Comparison of ENCODE assay signal across 8 cellular contexts in the genomic region with DNA sequence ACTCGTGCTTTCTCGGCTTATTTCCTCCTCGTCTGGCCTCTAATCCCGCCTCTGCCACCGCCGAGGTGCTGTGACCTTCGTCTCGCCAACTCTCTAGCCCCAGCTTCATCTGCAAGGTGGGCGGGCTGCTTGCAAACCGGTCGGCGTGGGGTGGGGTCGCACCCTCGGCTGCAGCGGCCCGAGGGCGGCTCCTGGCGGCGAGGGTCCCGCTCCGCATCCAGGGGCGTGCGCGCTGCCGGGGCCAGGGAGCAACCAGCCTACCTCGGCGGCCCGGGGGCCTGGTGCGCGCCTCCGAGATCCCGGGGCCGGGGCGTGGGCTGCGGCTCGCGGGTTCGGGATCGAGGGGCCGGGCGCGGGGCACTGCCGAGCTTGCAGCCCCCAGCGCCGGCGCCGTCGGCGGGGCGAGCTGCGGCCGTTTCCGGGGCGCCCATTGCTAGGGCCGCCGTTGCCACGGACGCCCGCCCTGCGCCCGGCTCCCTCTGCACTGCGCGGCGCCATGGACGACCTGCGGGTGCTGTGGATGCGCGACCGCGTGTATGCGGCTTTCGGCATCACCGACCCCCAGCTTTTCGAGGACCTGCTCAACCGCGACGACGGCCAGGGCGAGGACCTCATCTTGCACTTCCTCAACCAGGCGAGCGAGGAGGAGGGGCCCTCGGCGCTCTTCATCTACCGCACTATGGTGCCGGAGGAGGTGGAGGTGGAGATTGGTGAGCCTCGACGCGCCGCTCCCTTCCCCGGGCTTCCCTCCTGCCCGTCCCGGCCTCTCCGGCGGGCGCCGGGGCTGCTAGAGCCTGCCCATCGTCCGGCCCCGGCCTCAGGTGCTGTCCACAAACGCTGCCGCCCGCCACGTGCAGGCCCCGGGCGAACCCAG. TPM values are rescaled to one million over a fixed set of nuclear protein-coding genes. Genes with fewer than 3 reads are reported as not detected.
DNase-seq lines count a peak whose midpoint lies in the region; ATAC-seq and TF ChIP-seq lines count a peak whose summit lies in the region.

A gene with protein sequence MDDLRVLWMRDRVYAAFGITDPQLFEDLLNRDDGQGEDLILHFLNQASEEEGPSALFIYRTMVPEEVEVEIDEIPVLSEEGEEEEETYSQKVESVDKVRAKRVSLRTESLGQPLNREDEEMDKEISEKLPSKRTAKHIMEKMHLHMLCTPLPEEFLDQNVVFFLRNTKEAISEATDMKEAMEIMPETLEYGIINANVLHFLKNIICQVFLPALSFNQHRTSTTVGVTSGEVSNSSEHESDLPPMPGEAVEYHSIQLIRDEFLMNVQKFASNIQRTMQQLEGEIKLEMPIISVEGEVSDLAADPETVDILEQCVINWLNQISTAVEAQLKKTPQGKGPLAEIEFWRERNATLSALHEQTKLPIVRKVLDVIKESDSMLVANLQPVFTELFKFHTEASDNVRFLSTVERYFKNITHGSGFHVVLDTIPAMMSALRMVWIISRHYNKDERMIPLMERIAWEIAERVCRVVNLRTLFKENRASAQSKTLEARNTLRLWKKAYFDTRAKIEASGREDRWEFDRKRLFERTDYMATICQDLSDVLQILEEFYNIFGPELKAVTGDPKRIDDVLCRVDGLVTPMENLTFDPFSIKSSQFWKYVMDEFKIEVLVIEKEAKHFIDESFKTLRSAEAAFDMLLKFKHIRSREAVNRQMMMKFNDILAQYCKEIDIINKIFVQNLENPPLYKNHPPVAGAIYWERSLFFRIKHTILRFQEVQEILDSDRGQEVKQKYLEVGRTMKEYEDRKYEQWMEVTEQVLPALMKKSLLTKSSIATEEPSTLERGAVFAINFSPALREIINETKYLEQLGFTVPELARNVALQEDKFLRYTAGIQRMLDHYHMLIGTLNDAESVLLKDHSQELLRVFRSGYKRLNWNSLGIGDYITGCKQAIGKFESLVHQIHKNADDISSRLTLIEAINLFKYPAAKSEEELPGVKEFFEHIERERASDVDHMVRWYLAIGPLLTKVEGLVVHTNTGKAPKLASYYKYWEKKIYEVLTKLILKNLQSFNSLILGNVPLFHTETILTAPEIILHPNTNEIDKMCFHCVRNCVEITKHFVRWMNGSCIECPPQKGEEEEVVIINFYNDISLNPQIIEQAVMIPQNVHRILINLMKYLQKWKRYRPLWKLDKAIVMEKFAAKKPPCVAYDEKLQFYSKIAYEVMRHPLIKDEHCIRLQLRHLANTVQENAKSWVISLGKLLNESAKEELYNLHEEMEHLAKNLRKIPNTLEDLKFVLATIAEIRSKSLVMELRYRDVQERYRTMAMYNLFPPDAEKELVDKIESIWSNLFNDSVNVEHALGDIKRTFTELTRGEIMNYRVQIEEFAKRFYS (N-terminal part only) (plus strand): TSS at position 461 of the 874 bp plus-strand sequence. CDS start 36 bp downstream, at position 497.

- DNase-seq in DMS153 treated with DMSO at 0.1 percent for 48 hours (lab: John Stamatoyannopoulos, UW; ENCODE audit: unreplicated experiment) (peak; percentile 28), NCI-H128 (lab: John Stamatoyannopoulos, UW; ENCODE audit: unreplicated experiment) (peak; percentile 39), glutamatergic neuron (peak; percentile 86), prostate gland (ENCODE audit: low spot score) (no peak)
- DNase-seq in activated T-cell treated with anti-CD3 and anti-CD28 coated beads, Interleukin-2, amount 50 U/mL, for 24 hours = peak; percentile 72

- peak within 1 kb of the TSS; percentile 25 to 40 for H3K4me3 ChIP-seq in prostate gland

- peak within 1 kb of the TSS; percentile 70 for H3K27ac Mint-ChIP-seq in activated T-cell treated with anti-CD3 and anti-CD28 coated beads, Interleukin-2, amount 50 U/mL, for 24 hours
- no peak within 1 kb of the TSS for H3K27ac Mint-ChIP-seq in glutamatergic neuron (ENCODE audit: unreplicated experiment)

- peaks cover 4% of the 10 kb centered on the region for H3K27me3 Mint-ChIP-seq in activated T-cell treated with anti-CD3 and anti-CD28 coated beads, Interleukin-2, amount 50 U/mL, for 24 hours
- no peaks in the 10 kb centered on the region for H3K27me3 Mint-ChIP-seq in glutamatergic neuron (ENCODE audit: unreplicated experiment)

- H3K36me3 ChIP-seq in prostate gland = no peaks in the 10 kb centered on the region

- TF ChIP-seq POLR2A in prostate gland (IDR thresholded peaks at IDR 0.05) = no peak

- H3K27me3 ChIP-seq in prostate gland (replicated peaks; ENCODE audit: insufficient read depth) = no peaks in the 10 kb centered on the region

- H3K9me3 Mint-ChIP-seq in activated T-cell treated with anti-CD3 and anti-CD28 coated beads, Interleukin-2, amount 50 U/mL, for 24 hours = no peaks in the 10 kb centered on the region
- H3K9me3 Mint-ChIP-seq in glutamatergic neuron (ENCODE audit: unreplicated experiment) = peaks cover 2% of the 10 kb centered on the region

- peaks cover 40% of the 10 kb centered on the region for H3K36me3 Mint-ChIP-seq in activated T-cell treated with anti-CD3 and anti-CD28 coated beads, Interleukin-2, amount 50 U/mL, for 24 hours (ENCODE audit: low read depth)
- H3K36me3 Mint-ChIP-seq in glutamatergic neuron (ENCODE audit: unreplicated experiment) = no peaks in the 10 kb centered on the region

- no peaks in the 10 kb centered on the region for H3K9me3 ChIP-seq in prostate gland

- H3K27ac ChIP-seq in prostate gland = no peak within 1 kb of the TSS

- 1% methylated on average over 76 of the region's 105 CpGs for WGBS in prostate gland

- H3K4me1 Mint-ChIP-seq in activated T-cell treated with anti-CD3 and anti-CD28 coated beads, Interleukin-2, amount 50 U/mL, for 24 hours (ENCODE audit: low read depth) = peaks cover 19% of the 10 kb centered on the region
- no peaks in the 10 kb centered on the region for H3K4me1 Mint-ChIP-seq in glutamatergic neuron (ENCODE audit: low read depth, unreplicated experiment)

- TF ChIP-seq CTCF in glutamatergic neuron (IDR thresholded peaks at IDR 0.05; ENCODE audit: partially characterized antibody, unreplicated experiment) (peak; percentile 52), prostate gland (IDR thresholded peaks at IDR 0.05) (no peak)

- H3K4me1 ChIP-seq in prostate gland (replicated peaks) = peaks cover 8% of the 10 kb centered on the region

- ATAC-seq in GM21390 (IDR thresholded peaks at IDR 0.05; ENCODE audit: unreplicated experiment) (peak; percentile 75), GM21576 (IDR thresholded peaks at IDR 0.05; ENCODE audit: unreplicated experiment) (no peak), GM18858 (IDR thresholded peaks at IDR 0.05; ENCODE audit: unreplicated experiment) (no peak)

- intact Hi-C loops in prostate gland (cut with DNase I) = no loop called here

- peak within 1 kb of the TSS; percentile 74 for H3K4me3 Mint-ChIP-seq in activated T-cell treated with anti-CD3 and anti-CD28 coated beads, Interleukin-2, amount 50 U/mL, for 24 hours
- H3K4me3 Mint-ChIP-seq in glutamatergic neuron (ENCODE audit: unreplicated experiment) = peak within 1 kb of the TSS; percentile 87

RNA-seq across cellular contexts. Expression of the gene that starts here (rescaled TPM):
- total RNA-seq in glutamatergic neuron (ENCODE audit: unreplicated experiment) (0.66 TPM), prostate gland (1 to 10 TPM in 1 of 2 donors, under 1 TPM in 1; 0.68 to 7.9 TPM)

Comparison
In these comparisons a context has a peak if more than half of its experiments do, and no peak if none do; other contexts are left out.
1. Peak in DNase-seq in glutamatergic neuron; RNA of the gene not detected or under 1 TPM.